In genomic region chr12:100716949-100717732, GRCh38 we compare ENCODE assay signal across 8 cellular contexts.
DNase-seq lines count a peak whose midpoint lies in the region; ATAC-seq and TF ChIP-seq lines count a peak whose summit lies in the region.
"Had no signal": no experiment of that assay in that cellular context is flagged by ENCODE, and none has a peak within 500 bp of the region (broad histone marks: within the 10 kb centered on the region; RNA-seq: fewer than 3 reads in every experiment).

No MANE protein-coding gene starts in this region.

- POLR2A ChIA-PET in WTC11 (lab: Charles Lee): interaction anchor here (1.8 kb wide), 1 partner anchor 143 kb away, joined by 6 read pairs; the partner anchor contains the start of gene GAS2L3

- ATAC-seq in WTC11 (peak; percentile 63), GM21619 (IDR thresholded peaks at IDR 0.05; ENCODE audit: unreplicated experiment) (no peak), GM21528 (IDR thresholded peaks at IDR 0.05; ENCODE audit: low FRiP score, unreplicated experiment) (no peak)
- peak; percentile 16 for ATAC-seq in stimulated activated naive CD8-positive, alpha-beta T cell treated with anti-CD3 and anti-CD28 coated beads, Interleukin-15, amount 100 ng/mL, for 72 hours

- peak; percentile 67 for DNase-seq in HCEC 1CT
- DNase-seq in WTC11 (ENCODE audit: low spot score): peak; percentile 62
- DNase-seq in stimulated activated naive CD8-positive, alpha-beta T cell treated with anti-CD3 and anti-CD28 coated beads, Interleukin-15, amount 100 ng/mL, for 72 hours: no peak
- no peak for DNase-seq in SIG-M5 treated with dmso at 0.1 percent for 504 hours (lab: John Stamatoyannopoulos, UW; ENCODE audit: unreplicated experiment)

- H3K9me3 Mint-ChIP-seq in WTC11: no peaks in the 10 kb centered on the region
- H3K9me3 Mint-ChIP-seq in stimulated activated naive CD8-positive, alpha-beta T cell treated with anti-CD3 and anti-CD28 coated beads, Interleukin-15, amount 100 ng/mL, for 72 hours: no peaks in the 10 kb centered on the region
- H3K9me3 Mint-ChIP-seq: activated naive CD4-positive, alpha-beta T cell treated with anti-CD3 and anti-CD28 coated beads, Interleukin-2, amount 50 U/mL, for 72 hours had no signal

- H3K9me3 ChIP-seq in iPS-18c (ENCODE audit: control insufficient read depth, insufficient read depth, low read length): no peaks in the 10 kb centered on the region

- H3K4me1 Mint-ChIP-seq in WTC11: peaks cover 22% of the 10 kb centered on the region
- no peaks in the 10 kb centered on the region for H3K4me1 Mint-ChIP-seq in stimulated activated naive CD8-positive, alpha-beta T cell treated with anti-CD3 and anti-CD28 coated beads, Interleukin-15, amount 100 ng/mL, for 72 hours

- H3K4me3 ChIP-seq in iPS-18c (ENCODE audit: insufficient read depth, low read depth, low read length): peak overlapping the region; percentile 55

- CTCF ChIA-PET in WTC11 (lab: Charles Lee): interaction anchor here (0.6 to 4.2 kb wide), 4 partner anchors 8 to 450 kb away, joined by 3 to 23 read pairs (median 4); partner anchors contain the start of genes DEPDC4 and SCYL2

- H3K27ac Mint-ChIP-seq in WTC11: no peak overlapping the region
- no peak overlapping the region for H3K27ac Mint-ChIP-seq in stimulated activated naive CD8-positive, alpha-beta T cell treated with anti-CD3 and anti-CD28 coated beads, Interleukin-15, amount 100 ng/mL, for 72 hours
- H3K27ac Mint-ChIP-seq: activated naive CD4-positive, alpha-beta T cell treated with anti-CD3 and anti-CD28 coated beads, Interleukin-2, amount 50 U/mL, for 72 hours had no signal

- H3K36me3 Mint-ChIP-seq in WTC11: no peaks in the 10 kb centered on the region
- H3K36me3 Mint-ChIP-seq: activated naive CD4-positive, alpha-beta T cell treated with anti-CD3 and anti-CD28 coated beads, Interleukin-2, amount 50 U/mL, for 72 hours had no signal

- TF ChIP-seq CTCF in WTC11 (IDR thresholded peaks at IDR 0.05): no peak

- H3K27me3 Mint-ChIP-seq in WTC11 (ENCODE audit: low read depth): peaks cover 56% of the 10 kb centered on the region
- H3K27me3 Mint-ChIP-seq in stimulated activated naive CD8-positive, alpha-beta T cell treated with anti-CD3 and anti-CD28 coated beads, Interleukin-15, amount 100 ng/mL, for 72 hours: peaks cover 62% of the 10 kb centered on the region

- peak overlapping the region; percentile 71 for H3K4me3 Mint-ChIP-seq in WTC11
- H3K4me3 Mint-ChIP-seq in stimulated activated naive CD8-positive, alpha-beta T cell treated with anti-CD3 and anti-CD28 coated beads, Interleukin-15, amount 100 ng/mL, for 72 hours: no peak overlapping the region

TF ChIP-seq in WTC11, 78 proteins besides CTCF, POLR2A, EP300 and RAD21 (continues in another document):
- no peak for TF ChIP-seq CBFB (CRISPR knock-in tag; IDR thresholded peaks at IDR 0.05; ENCODE audit: low read depth)
- no peak for TF ChIP-seq ZNF317 (CRISPR knock-in tag; IDR thresholded peaks at IDR 0.05; ENCODE audit: borderline replicate concordance, low read depth)
- 0 out of 2 replicates have a peak, but pooled peaks have one; percentile 42 for TF ChIP-seq MAX (CRISPR knock-in tag; IDR thresholded peaks at IDR 0.05)
- 0 out of 2 replicates have a peak, but pooled peaks have one; percentile 39 for TF ChIP-seq ESRRA (CRISPR knock-in tag; IDR thresholded peaks at IDR 0.05; ENCODE audit: borderline replicate concordance)
- TF ChIP-seq, protein P1, sequence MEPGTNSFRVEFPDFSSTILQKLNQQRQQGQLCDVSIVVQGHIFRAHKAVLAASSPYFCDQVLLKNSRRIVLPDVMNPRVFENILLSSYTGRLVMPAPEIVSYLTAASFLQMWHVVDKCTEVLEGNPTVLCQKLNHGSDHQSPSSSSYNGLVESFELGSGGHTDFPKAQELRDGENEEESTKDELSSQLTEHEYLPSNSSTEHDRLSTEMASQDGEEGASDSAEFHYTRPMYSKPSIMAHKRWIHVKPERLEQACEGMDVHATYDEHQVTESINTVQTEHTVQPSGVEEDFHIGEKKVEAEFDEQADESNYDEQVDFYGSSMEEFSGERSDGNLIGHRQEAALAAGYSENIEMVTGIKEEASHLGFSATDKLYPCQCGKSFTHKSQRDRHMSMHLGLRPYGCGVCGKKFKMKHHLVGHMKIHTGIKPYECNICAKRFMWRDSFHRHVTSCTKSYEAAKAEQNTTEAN (CRISPR knock-in tag; IDR thresholded peaks at IDR 0.05): no peak
- no peak for TF ChIP-seq ZNF219 (CRISPR knock-in tag; IDR thresholded peaks at IDR 0.05; ENCODE audit: borderline replicate concordance)
- no peak for TF ChIP-seq ZMAT4 (CRISPR knock-in tag; IDR thresholded peaks at IDR 0.05)
- peak; percentile 22; the same call in 1 of the 2 replicates for TF ChIP-seq TEAD1 (CRISPR knock-in tag; IDR thresholded peaks at IDR 0.05)
- TF ChIP-seq ZNF423 (CRISPR knock-in tag; IDR thresholded peaks at IDR 0.05): peak; percentile 69
- no peak for TF ChIP-seq ZNF425 (CRISPR knock-in tag; conservative IDR thresholded peaks at IDR 0.05)
- no peak for TF ChIP-seq E2F4 (CRISPR knock-in tag; IDR thresholded peaks at IDR 0.05; ENCODE audit: borderline replicate concordance, low read depth)
- no peak for TF ChIP-seq SOX15 (CRISPR knock-in tag; IDR thresholded peaks at IDR 0.05)
- TF ChIP-seq TCF7 (CRISPR knock-in tag; IDR thresholded peaks at IDR 0.05; ENCODE audit: low read depth): no peak
- TF ChIP-seq ZNF263 (CRISPR knock-in tag; IDR thresholded peaks at IDR 0.05; ENCODE audit: low read depth): no peak
- no peak for TF ChIP-seq ZBTB21 (CRISPR knock-in tag; IDR thresholded peaks at IDR 0.05; ENCODE audit: borderline replicate concordance)
- TF ChIP-seq TEAD4 (CRISPR knock-in tag; IDR thresholded peaks at IDR 0.05): no peak
- 0 out of 2 replicates have a peak, but pooled peaks have one; percentile 36 for TF ChIP-seq SP1 (CRISPR knock-in tag; conservative IDR thresholded peaks at IDR 0.05)
- no peak for TF ChIP-seq NR3C1 (CRISPR knock-in tag; conservative IDR thresholded peaks at IDR 0.05; ENCODE audit: low read depth)
- TF ChIP-seq AFF4 (CRISPR knock-in tag; IDR thresholded peaks at IDR 0.05; ENCODE audit: borderline replicate concordance): no peak

Comparison
In these comparisons a context has a peak if more than half of its experiments do, and no peak if none do; other contexts are left out.
1. DNase-seq: peak in HCEC 1CT (single experiment) and WTC11 (single experiment); none in stimulated activated naive CD8-positive, alpha-beta T cell treated with anti-CD3 and anti-CD28 coated beads, Interleukin-15, amount 100 ng/mL, for 72 hours (0 of 2) and SIG-M5 treated with dmso at 0.1 percent for 504 hours (single experiment).
2. ATAC-seq: peak in WTC11 (single experiment) and stimulated activated naive CD8-positive, alpha-beta T cell treated with anti-CD3 and anti-CD28 coated beads, Interleukin-15, amount 100 ng/mL, for 72 hours (single experiment); none in GM21619 (single experiment) and GM21528 (single experiment).